Comparison of ENCODE assay signal across 14 cellular contexts in genomic region chr15:63899193-63899592, GRCh38.
DNase-seq lines count a peak whose midpoint lies in the region; ATAC-seq and TF ChIP-seq lines count a peak whose summit lies in the region.
"Had no signal": no experiment of that assay in that cellular context is flagged by ENCODE, and none has a peak within 500 bp of the region (broad histone marks: within the 10 kb centered on the region; RNA-seq: fewer than 3 reads in every experiment).

No MANE protein-coding gene starts in this region.

- peaks cover 64% of the 10 kb centered on the region for H3K4me1 Mint-ChIP-seq in CD14-positive monocyte
- peaks cover 60% of the 10 kb centered on the region for H3K4me1 Mint-ChIP-seq in CD8-positive, alpha-beta T cell (ENCODE audit: low read depth)
- H3K4me1 Mint-ChIP-seq in activated T-helper 1 cell treated with anti-CD3 and anti-CD28 coated beads, Interleukin-12 subunit alpha, Interleukin-12 subunit beta, Interleukin-2, Interleukin-4 antibody, amounts not matched to agents 30 ng/mL and 10 ng/mL and 1 ng/mL, durations not matched to agents 14 hours and 24 hours and 36 hours (ENCODE audit: low read depth): peaks cover 61% of the 10 kb centered on the region
- H3K4me1 Mint-ChIP-seq in neural crest cell: peaks cover 29% of the 10 kb centered on the region

- no peak overlapping the region for H3K27ac ChIP-seq in CD8-positive, alpha-beta T cell (ENCODE audit: low read depth, low read length)
- H3K27ac ChIP-seq: SJSA1, stomach had no signal

- H3K27me3 Mint-ChIP-seq in CD14-positive monocyte (ENCODE audit: low read depth in 3 of 3) (peaks cover 0 to 7% (median 3%) of the 10 kb centered on the region in 3 donors), neural crest cell (ENCODE audit: low read depth) (no peaks in the 10 kb centered on the region)
- no peaks in the 10 kb centered on the region for H3K27me3 Mint-ChIP-seq in CD8-positive, alpha-beta T cell (ENCODE audit: low read depth)
- H3K27me3 Mint-ChIP-seq in activated T-helper 1 cell treated with anti-CD3 and anti-CD28 coated beads, Interleukin-12 subunit alpha, Interleukin-12 subunit beta, Interleukin-2, Interleukin-4 antibody, amounts not matched to agents 30 ng/mL and 10 ng/mL and 1 ng/mL, durations not matched to agents 14 hours and 24 hours and 36 hours (ENCODE audit: insufficient read depth): peaks cover 2% of the 10 kb centered on the region

- intact Hi-C loops in CD14-positive monocyte (cut with micrococcal nuclease) (no loop called here), Right ventricle myocardium superior (cut with DNase I) (loop anchor here (10.0 kb wide), 1 partner anchor 166 kb away; no protein-coding TSS in a partner anchor)
- intact Hi-C loops in CD8-positive, alpha-beta T cell (cut with DNase I, micrococcal nuclease): loop anchor here in 1 of 2 experiments (10.0 kb wide), 1 partner anchor 46 kb away; no protein-coding TSS in a partner anchor
- intact Hi-C loops in activated T-helper 1 cell treated with anti-CD3 and anti-CD28 coated beads, Interleukin-12 subunit alpha, Interleukin-12 subunit beta, Interleukin-2, Interleukin-4 antibody, amounts not matched to agents 30 ng/mL and 10 ng/mL and 1 ng/mL, durations not matched to agents 14 hours and 24 hours and 36 hours (cut with micrococcal nuclease): no loop called here

- POLR2A ChIA-PET in CD8-positive, alpha-beta T cell (lab: Charles Lee): no interaction called here

- peaks cover 62% of the 10 kb centered on the region for H3K4me1 ChIP-seq in CD8-positive, alpha-beta T cell (ENCODE audit: insufficient read depth, low read length)
- H3K4me1 ChIP-seq: BE2C had no signal

- H3K4me3 Mint-ChIP-seq in CD14-positive monocyte (peak overlapping the region; percentile 68 to 80), neural crest cell (no peak overlapping the region)
- H3K4me3 Mint-ChIP-seq in CD8-positive, alpha-beta T cell: peak overlapping the region; percentile 42
- no peak overlapping the region for H3K4me3 Mint-ChIP-seq in activated T-helper 1 cell treated with anti-CD3 and anti-CD28 coated beads, Interleukin-12 subunit alpha, Interleukin-12 subunit beta, Interleukin-2, Interleukin-4 antibody, amounts not matched to agents 30 ng/mL and 10 ng/mL and 1 ng/mL, durations not matched to agents 14 hours and 24 hours and 36 hours
- H3K4me3 Mint-ChIP-seq: GM23338 had no signal

- H3K36me3 ChIP-seq in CD8-positive, alpha-beta T cell (ENCODE audit: insufficient read depth, low read length): no peaks in the 10 kb centered on the region
- H3K36me3 ChIP-seq: BE2C, SJSA1, stomach had no signal

- no peak for ATAC-seq in CD8-positive, alpha-beta T cell
- ATAC-seq in Right ventricle myocardium superior (ENCODE audit: poor library complexity): no peak
- ATAC-seq: GM23338 had no signal

- peak overlapping the region; percentile 52 to 93 (median 74) for H3K27ac Mint-ChIP-seq in CD14-positive monocyte
- H3K27ac Mint-ChIP-seq in CD8-positive, alpha-beta T cell: peak overlapping the region; percentile 52
- H3K27ac Mint-ChIP-seq in activated T-helper 1 cell treated with anti-CD3 and anti-CD28 coated beads, Interleukin-12 subunit alpha, Interleukin-12 subunit beta, Interleukin-2, Interleukin-4 antibody, amounts not matched to agents 30 ng/mL and 10 ng/mL and 1 ng/mL, durations not matched to agents 14 hours and 24 hours and 36 hours: peak overlapping the region; percentile 7
- peak overlapping the region; percentile 78 for H3K27ac Mint-ChIP-seq in neural crest cell (ENCODE audit: unreplicated experiment)
- H3K27ac Mint-ChIP-seq: GM23338 had no signal

- TF ChIP-seq CTCF in CD14-positive monocyte (IDR thresholded peaks at IDR 0.05) (no peak), neural crest cell (conservative IDR thresholded peaks at IDR 0.05) (no peak)
- TF ChIP-seq CTCF in CD8-positive, alpha-beta T cell (IDR thresholded peaks at IDR 0.05): no peak

- H3K9me3 ChIP-seq in CD8-positive, alpha-beta T cell (ENCODE audit: low read length): no peaks in the 10 kb centered on the region
- H3K9me3 ChIP-seq: BE2C, SJSA1, stomach had no signal

- H3K4me3 ChIP-seq in CD8-positive, alpha-beta T cell (ENCODE audit: low read depth, low read length): no peak overlapping the region
- H3K4me3 ChIP-seq: GM23338, SJSA1, stomach had no signal

- H3K27me3 ChIP-seq in CD8-positive, alpha-beta T cell (ENCODE audit: insufficient read depth, low read length): no peaks in the 10 kb centered on the region
- H3K27me3 ChIP-seq: BE2C, SJSA1, stomach had no signal

- H3K36me3 Mint-ChIP-seq in CD14-positive monocyte (no peaks in the 10 kb centered on the region), neural crest cell (ENCODE audit: low read depth) (no peaks in the 10 kb centered on the region)
- H3K36me3 Mint-ChIP-seq in CD8-positive, alpha-beta T cell: no peaks in the 10 kb centered on the region
- peaks cover 2% of the 10 kb centered on the region for H3K36me3 Mint-ChIP-seq in activated T-helper 1 cell treated with anti-CD3 and anti-CD28 coated beads, Interleukin-12 subunit alpha, Interleukin-12 subunit beta, Interleukin-2, Interleukin-4 antibody, amounts not matched to agents 30 ng/mL and 10 ng/mL and 1 ng/mL, durations not matched to agents 14 hours and 24 hours and 36 hours (ENCODE audit: low read depth)

- DNase-seq in CD14-positive monocyte (ENCODE audit: low spot score) (peak; percentile 59), neural crest cell (ENCODE audit: low read depth, low spot score) (no peak), KG1 (lab: John Stamatoyannopoulos, UW) (no peak), nucleus accumbens (lab: John Stamatoyannopoulos, UW) (no peak), Right ventricle myocardium superior (no peak)
- no peak for DNase-seq in CD8-positive, alpha-beta T cell
- DNase-seq in activated T-helper 1 cell treated with anti-CD3 and anti-CD28 coated beads, Interleukin-12 subunit alpha, Interleukin-12 subunit beta, Interleukin-2, Interleukin-4 antibody, amounts not matched to agents 30 ng/mL and 10 ng/mL and 1 ng/mL, durations not matched to agents 14 hours and 24 hours and 36 hours (ENCODE audit: low spot score): no peak
- DNase-seq: activated gamma-delta T cell, BE2C, NCI-H1694, NCI-H345, stomach had no signal

- CTCF ChIA-PET in CD8-positive, alpha-beta T cell (lab: Charles Lee): interaction anchor here (1.9 kb wide), 1 partner anchor 46 kb away, joined by 6 read pairs; no protein-coding TSS in a partner anchor

- H3K9me3 Mint-ChIP-seq in CD14-positive monocyte (peaks cover 0 to 4% (median 0%) of the 10 kb centered on the region in 7 donors), neural crest cell (no peaks in the 10 kb centered on the region)
- H3K9me3 Mint-ChIP-seq in CD8-positive, alpha-beta T cell: no peaks in the 10 kb centered on the region
- no peaks in the 10 kb centered on the region for H3K9me3 Mint-ChIP-seq in activated T-helper 1 cell treated with anti-CD3 and anti-CD28 coated beads, Interleukin-12 subunit alpha, Interleukin-12 subunit beta, Interleukin-2, Interleukin-4 antibody, amounts not matched to agents 30 ng/mL and 10 ng/mL and 1 ng/mL, durations not matched to agents 14 hours and 24 hours and 36 hours
- H3K9me3 Mint-ChIP-seq: GM23338 had no signal

Comparison
In these comparisons a context has a peak if more than half of its experiments do, and no peak if none do; other contexts are left out.
1. H3K27ac Mint-ChIP-seq: peak in every context shown above with its lines; median percentile 78 in neural crest cell; 74 in CD14-positive monocyte; 52 in CD8-positive, alpha-beta T cell; 7 in activated T-helper 1 cell treated with anti-CD3 and anti-CD28 coated beads, Interleukin-12 subunit alpha, Interleukin-12 subunit beta, Interleukin-2, Interleukin-4 antibody, amounts not matched to agents 30 ng/mL and 10 ng/mL and 1 ng/mL, durations not matched to agents 14 hours and 24 hours and 36 hours.
2. H3K4me3 Mint-ChIP-seq: peak in CD14-positive monocyte (2 of 2) and CD8-positive, alpha-beta T cell (single experiment); none in activated T-helper 1 cell treated with anti-CD3 and anti-CD28 coated beads, Interleukin-12 subunit alpha, Interleukin-12 subunit beta, Interleukin-2, Interleukin-4 antibody, amounts not matched to agents 30 ng/mL and 10 ng/mL and 1 ng/mL, durations not matched to agents 14 hours and 24 hours and 36 hours (single experiment) and neural crest cell (single experiment).